In the genomic region with DNA sequence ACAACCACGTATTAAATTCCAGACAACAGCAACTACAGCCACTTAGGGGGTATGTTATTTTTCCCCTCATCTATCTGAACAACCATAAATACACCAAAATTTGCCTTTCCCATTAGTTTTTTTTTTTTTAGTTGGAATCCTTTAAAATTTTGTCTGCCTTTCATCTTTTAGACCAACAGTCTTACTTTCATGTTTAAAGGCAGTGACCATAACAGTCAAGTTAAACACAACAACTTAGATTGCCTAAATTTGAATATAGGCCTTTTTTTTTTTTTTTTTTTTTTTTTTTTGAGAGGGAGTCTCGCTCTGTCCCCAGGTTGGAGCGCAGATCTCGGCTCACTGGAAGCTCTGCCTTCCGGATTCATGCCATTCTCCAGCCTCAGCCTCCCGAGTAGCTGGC, we compare ENCODE assay signal across 1 cellular context.
TF ChIP-seq lines count a peak whose summit lies in the region.

No MANE protein-coding gene starts in this region.

TF ChIP-seq in K562, 482 proteins besides CTCF, POLR2A, EP300 and RAD21:
- TF ChIP-seq, protein P1, sequence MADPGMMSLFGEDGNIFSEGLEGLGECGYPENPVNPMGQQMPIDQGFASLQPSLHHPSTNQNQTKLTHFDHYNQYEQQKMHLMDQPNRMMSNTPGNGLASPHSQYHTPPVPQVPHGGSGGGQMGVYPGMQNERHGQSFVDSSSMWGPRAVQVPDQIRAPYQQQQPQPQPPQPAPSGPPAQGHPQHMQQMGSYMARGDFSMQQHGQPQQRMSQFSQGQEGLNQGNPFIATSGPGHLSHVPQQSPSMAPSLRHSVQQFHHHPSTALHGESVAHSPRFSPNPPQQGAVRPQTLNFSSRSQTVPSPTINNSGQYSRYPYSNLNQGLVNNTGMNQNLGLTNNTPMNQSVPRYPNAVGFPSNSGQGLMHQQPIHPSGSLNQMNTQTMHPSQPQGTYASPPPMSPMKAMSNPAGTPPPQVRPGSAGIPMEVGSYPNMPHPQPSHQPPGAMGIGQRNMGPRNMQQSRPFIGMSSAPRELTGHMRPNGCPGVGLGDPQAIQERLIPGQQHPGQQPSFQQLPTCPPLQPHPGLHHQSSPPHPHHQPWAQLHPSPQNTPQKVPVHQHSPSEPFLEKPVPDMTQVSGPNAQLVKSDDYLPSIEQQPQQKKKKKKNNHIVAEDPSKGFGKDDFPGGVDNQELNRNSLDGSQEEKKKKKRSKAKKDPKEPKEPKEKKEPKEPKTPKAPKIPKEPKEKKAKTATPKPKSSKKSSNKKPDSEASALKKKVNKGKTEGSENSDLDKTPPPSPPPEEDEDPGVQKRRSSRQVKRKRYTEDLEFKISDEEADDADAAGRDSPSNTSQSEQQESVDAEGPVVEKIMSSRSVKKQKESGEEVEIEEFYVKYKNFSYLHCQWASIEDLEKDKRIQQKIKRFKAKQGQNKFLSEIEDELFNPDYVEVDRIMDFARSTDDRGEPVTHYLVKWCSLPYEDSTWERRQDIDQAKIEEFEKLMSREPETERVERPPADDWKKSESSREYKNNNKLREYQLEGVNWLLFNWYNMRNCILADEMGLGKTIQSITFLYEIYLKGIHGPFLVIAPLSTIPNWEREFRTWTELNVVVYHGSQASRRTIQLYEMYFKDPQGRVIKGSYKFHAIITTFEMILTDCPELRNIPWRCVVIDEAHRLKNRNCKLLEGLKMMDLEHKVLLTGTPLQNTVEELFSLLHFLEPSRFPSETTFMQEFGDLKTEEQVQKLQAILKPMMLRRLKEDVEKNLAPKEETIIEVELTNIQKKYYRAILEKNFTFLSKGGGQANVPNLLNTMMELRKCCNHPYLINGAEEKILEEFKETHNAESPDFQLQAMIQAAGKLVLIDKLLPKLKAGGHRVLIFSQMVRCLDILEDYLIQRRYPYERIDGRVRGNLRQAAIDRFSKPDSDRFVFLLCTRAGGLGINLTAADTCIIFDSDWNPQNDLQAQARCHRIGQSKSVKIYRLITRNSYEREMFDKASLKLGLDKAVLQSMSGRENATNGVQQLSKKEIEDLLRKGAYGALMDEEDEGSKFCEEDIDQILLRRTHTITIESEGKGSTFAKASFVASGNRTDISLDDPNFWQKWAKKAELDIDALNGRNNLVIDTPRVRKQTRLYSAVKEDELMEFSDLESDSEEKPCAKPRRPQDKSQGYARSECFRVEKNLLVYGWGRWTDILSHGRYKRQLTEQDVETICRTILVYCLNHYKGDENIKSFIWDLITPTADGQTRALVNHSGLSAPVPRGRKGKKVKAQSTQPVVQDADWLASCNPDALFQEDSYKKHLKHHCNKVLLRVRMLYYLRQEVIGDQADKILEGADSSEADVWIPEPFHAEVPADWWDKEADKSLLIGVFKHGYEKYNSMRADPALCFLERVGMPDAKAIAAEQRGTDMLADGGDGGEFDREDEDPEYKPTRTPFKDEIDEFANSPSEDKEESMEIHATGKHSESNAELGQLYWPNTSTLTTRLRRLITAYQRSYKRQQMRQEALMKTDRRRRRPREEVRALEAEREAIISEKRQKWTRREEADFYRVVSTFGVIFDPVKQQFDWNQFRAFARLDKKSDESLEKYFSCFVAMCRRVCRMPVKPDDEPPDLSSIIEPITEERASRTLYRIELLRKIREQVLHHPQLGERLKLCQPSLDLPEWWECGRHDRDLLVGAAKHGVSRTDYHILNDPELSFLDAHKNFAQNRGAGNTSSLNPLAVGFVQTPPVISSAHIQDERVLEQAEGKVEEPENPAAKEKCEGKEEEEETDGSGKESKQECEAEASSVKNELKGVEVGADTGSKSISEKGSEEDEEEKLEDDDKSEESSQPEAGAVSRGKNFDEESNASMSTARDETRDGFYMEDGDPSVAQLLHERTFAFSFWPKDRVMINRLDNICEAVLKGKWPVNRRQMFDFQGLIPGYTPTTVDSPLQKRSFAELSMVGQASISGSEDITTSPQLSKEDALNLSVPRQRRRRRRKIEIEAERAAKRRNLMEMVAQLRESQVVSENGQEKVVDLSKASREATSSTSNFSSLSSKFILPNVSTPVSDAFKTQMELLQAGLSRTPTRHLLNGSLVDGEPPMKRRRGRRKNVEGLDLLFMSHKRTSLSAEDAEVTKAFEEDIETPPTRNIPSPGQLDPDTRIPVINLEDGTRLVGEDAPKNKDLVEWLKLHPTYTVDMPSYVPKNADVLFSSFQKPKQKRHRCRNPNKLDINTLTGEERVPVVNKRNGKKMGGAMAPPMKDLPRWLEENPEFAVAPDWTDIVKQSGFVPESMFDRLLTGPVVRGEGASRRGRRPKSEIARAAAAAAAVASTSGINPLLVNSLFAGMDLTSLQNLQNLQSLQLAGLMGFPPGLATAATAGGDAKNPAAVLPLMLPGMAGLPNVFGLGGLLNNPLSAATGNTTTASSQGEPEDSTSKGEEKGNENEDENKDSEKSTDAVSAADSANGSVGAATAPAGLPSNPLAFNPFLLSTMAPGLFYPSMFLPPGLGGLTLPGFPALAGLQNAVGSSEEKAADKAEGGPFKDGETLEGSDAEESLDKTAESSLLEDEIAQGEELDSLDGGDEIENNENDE (IDR thresholded peaks at IDR 0.05; ENCODE audit: low read depth, low read length): no peak
- TF ChIP-seq KLF13 (tag; IDR thresholded peaks at IDR 0.05; ENCODE audit: borderline replicate concordance, low read depth) (no peak), MYNN (IDR thresholded peaks at IDR 0.05) (no peak), MYNN (CRISPR knock-in tag; IDR thresholded peaks at IDR 0.05) (no peak), BHLHE40 (IDR thresholded peaks at IDR 0.05; ENCODE audit: low read length) (no peak), BRCA1 (IDR thresholded peaks at IDR 0.05) (no peak), BRCA1 (CRISPR knock-in tag; IDR thresholded peaks at IDR 0.05) (no peak), HMG20A (CRISPR knock-in tag; conservative IDR thresholded peaks at IDR 0.05) (no peak), DNMT1 (IDR thresholded peaks at IDR 0.05) (no peak), ZNF444 (CRISPR knock-in tag; IDR thresholded peaks at IDR 0.05) (no peak), MAZ (CRISPR knock-in tag; conservative IDR thresholded peaks at IDR 0.05 in 1 of 2, IDR thresholded peaks at IDR 0.05 in 1 of 2) (no peak), ARID2 (IDR thresholded peaks at IDR 0.05) (no peak), NFXL1 (CRISPR knock-in tag; IDR thresholded peaks at IDR 0.05) (no peak), PPARD (CRISPR knock-in tag; IDR thresholded peaks at IDR 0.05) (no peak), CHD2 (IDR thresholded peaks at IDR 0.05; ENCODE audit: low read depth, low read length) (no peak), GATA2 (CRISPR knock-in tag; IDR thresholded peaks at IDR 0.05) (no peak), ZSCAN29 (IDR thresholded peaks at IDR 0.05) (no peak), ZNF586 (CRISPR knock-in tag; conservative IDR thresholded peaks at IDR 0.05) (no peak)
- TF ChIP-seq, protein P2, sequence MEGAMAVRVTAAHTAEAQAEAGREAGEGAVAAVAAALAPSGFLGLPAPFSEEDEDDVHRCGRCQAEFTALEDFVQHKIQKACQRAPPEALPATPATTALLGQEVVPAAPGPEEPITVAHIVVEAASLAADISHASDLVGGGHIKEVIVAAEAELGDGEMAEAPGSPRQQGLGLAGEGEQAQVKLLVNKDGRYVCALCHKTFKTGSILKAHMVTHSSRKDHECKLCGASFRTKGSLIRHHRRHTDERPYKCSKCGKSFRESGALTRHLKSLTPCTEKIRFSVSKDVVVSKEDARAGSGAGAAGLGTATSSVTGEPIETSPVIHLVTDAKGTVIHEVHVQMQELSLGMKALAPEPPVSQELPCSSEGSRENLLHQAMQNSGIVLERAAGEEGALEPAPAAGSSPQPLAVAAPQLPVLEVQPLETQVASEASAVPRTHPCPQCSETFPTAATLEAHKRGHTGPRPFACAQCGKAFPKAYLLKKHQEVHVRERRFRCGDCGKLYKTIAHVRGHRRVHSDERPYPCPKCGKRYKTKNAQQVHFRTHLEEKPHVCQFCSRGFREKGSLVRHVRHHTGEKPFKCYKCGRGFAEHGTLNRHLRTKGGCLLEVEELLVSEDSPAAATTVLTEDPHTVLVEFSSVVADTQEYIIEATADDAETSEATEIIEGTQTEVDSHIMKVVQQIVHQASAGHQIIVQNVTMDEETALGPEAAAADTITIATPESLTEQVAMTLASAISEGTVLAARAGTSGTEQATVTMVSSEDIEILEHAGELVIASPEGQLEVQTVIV (CRISPR knock-in tag; IDR thresholded peaks at IDR 0.05; ENCODE audit: borderline replicate concordance): no peak
- TF ChIP-seq, protein P3, sequence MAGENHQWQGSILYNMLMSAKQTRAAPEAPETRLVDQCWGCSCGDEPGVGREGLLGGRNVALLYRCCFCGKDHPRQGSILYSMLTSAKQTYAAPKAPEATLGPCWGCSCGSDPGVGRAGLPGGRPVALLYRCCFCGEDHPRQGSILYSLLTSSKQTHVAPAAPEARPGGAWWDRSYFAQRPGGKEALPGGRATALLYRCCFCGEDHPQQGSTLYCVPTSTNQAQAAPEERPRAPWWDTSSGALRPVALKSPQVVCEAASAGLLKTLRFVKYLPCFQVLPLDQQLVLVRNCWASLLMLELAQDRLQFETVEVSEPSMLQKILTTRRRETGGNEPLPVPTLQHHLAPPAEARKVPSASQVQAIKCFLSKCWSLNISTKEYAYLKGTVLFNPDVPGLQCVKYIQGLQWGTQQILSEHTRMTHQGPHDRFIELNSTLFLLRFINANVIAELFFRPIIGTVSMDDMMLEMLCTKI (IDR thresholded peaks at IDR 0.05; ENCODE audit: partially characterized antibody): no peak
TF ChIP-seq in K562: peak in this region for 0.
